9 cellular contexts compared by ENCODE assay signal in the genomic region with DNA sequence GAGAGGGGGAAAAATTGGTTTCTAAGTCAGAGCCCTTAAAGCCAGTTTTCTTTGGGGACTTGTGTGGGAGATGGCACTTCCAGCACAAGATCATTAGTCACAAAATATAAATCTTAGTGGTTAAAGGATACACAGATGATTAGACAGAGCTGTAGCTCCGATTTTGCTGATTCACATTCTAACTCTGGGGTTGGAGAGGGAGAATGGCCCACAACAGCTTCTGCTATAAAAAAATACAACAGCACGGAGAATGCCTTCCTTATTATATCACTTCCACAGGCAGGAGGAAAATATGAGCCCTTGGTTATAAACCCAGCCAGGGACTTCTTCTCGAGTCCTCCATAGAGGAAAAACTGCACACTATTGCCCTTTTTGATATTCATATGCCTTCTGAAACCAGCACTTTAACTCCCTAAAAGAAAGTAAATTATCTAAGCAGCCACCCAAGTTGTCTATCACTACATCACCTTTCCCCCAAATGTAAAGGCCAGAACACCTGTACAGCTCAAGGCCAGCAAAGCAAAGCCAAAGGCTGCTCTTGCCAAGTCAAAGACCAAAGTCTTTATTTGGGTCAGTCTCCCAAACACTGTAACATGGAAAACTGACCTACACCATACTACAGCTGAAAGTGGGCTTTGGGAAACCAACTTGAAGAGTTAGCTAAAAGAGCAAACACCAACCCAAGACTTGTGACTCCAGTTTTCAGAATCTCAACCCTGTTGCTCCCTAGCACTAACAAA. TPM values are rescaled to one million over a fixed set of nuclear protein-coding genes. Genes with fewer than 3 reads are reported as not detected.
DNase-seq lines count a peak whose midpoint lies in the region; ATAC-seq and TF ChIP-seq lines count a peak whose summit lies in the region.
"Had no signal": no experiment of that assay in that cellular context is flagged by ENCODE, and none has a peak within 500 bp of the region (broad histone marks: within the 10 kb centered on the region; RNA-seq: fewer than 3 reads in every experiment).

No MANE protein-coding gene starts in this region.

- no peaks in the 10 kb centered on the region for H3K9me3 Mint-ChIP-seq in chondrocyte (ENCODE audit: low read depth)
- no peaks in the 10 kb centered on the region for H3K9me3 Mint-ChIP-seq in naive thymus-derived CD4-positive, alpha-beta T cell

- DNase-seq in AG20443 (ENCODE audit: low spot score), result peak; percentile 81
- DNase-seq in LHCN-M2 (ENCODE audit: low read depth), result peak; percentile 85
- DNase-seq in chondrocyte (ENCODE audit: low spot score), result no peak
- DNase-seq in naive thymus-derived CD4-positive, alpha-beta T cell, result no peak
- DNase-seq in DMS 273 treated with DMSO at 0.1 percent for 48 hours (lab: John Stamatoyannopoulos, UW), result no peak
- DNase-seq in activated CD4-positive, CD25-positive, alpha-beta regulatory T cell (lab: John Stamatoyannopoulos, UW), result no peak
- DNase-seq in NCI-H1048 (lab: John Stamatoyannopoulos, UW), result no peak

- TF ChIP-seq CTCF in chondrocyte (IDR thresholded peaks at IDR 0.05), result no peak

- H3K9me3 ChIP-seq in naive thymus-derived CD4-positive, alpha-beta T cell (ENCODE audit: control insufficient read depth in 2 of 3, low read length in 3 of 3), result no peaks in the 10 kb centered on the region

- H3K27me3 Mint-ChIP-seq in chondrocyte (ENCODE audit: low read depth), result no peaks in the 10 kb centered on the region
- H3K27me3 Mint-ChIP-seq in naive thymus-derived CD4-positive, alpha-beta T cell, result no peaks in the 10 kb centered on the region

- H3K4me1 ChIP-seq in naive thymus-derived CD4-positive, alpha-beta T cell (ENCODE audit: control insufficient read depth in 2 of 2, insufficient read depth in 2 of 2, low read length in 2 of 2), result peaks cover 5 to 6% of the 10 kb centered on the region in 2 donors

- CTCF ChIA-PET in naive thymus-derived CD4-positive, alpha-beta T cell (lab: Charles Lee), result no interaction called here

- POLR2A ChIA-PET in naive thymus-derived CD4-positive, alpha-beta T cell (lab: Charles Lee), result no interaction called here

- H3K4me3 ChIP-seq in naive thymus-derived CD4-positive, alpha-beta T cell (ENCODE audit: low read length), result no peak overlapping the region

- no peak for ATAC-seq in naive thymus-derived CD4-positive, alpha-beta T cell
- ATAC-seq in GM21423 (IDR thresholded peaks at IDR 0.05; ENCODE audit: unreplicated experiment), result no peak
- ATAC-seq: Panc1 had no signal

- peak overlapping the region; percentile 26 for H3K27ac ChIP-seq in naive thymus-derived CD4-positive, alpha-beta T cell (ENCODE audit: low read depth, low read length)

- no peaks in the 10 kb centered on the region for H3K27me3 ChIP-seq in naive thymus-derived CD4-positive, alpha-beta T cell (ENCODE audit: control insufficient read depth in 2 of 2, insufficient read depth in 2 of 2, low read length in 2 of 2)

- H3K36me3 ChIP-seq in naive thymus-derived CD4-positive, alpha-beta T cell (ENCODE audit: control insufficient read depth in 2 of 3, insufficient read depth in 3 of 3, low read length in 3 of 3), result peaks cover 0 to 31% (median 6%) of the 10 kb centered on the region in 3 experiments

- peak overlapping the region; percentile 96 for H3K27ac Mint-ChIP-seq in chondrocyte (ENCODE audit: unreplicated experiment)
- peak overlapping the region in 5 of 9 donors; percentile 4 to 82 (median 63) for H3K27ac Mint-ChIP-seq in naive thymus-derived CD4-positive, alpha-beta T cell

- no peak overlapping the region for H3K4me3 Mint-ChIP-seq in chondrocyte (ENCODE audit: unreplicated experiment)
- H3K4me3 Mint-ChIP-seq in naive thymus-derived CD4-positive, alpha-beta T cell, result no peak overlapping the region

- intact Hi-C loops in naive thymus-derived CD4-positive, alpha-beta T cell (cut with micrococcal nuclease), result no loop called here

- H3K36me3 Mint-ChIP-seq in chondrocyte (ENCODE audit: low read depth), result peaks cover 15% of the 10 kb centered on the region
- H3K36me3 Mint-ChIP-seq in naive thymus-derived CD4-positive, alpha-beta T cell, result peaks cover 5 to 24% (median 14%) of the 10 kb centered on the region in 5 donors

- H3K4me1 Mint-ChIP-seq in chondrocyte (ENCODE audit: low read depth), result peaks cover 56% of the 10 kb centered on the region
- peaks cover 27 to 52% (median 48%) of the 10 kb centered on the region in 7 donors for H3K4me1 Mint-ChIP-seq in naive thymus-derived CD4-positive, alpha-beta T cell

RNA-seq across cellular contexts. Expression of a gene that starts 10.4 kb away (rescaled TPM):
- total RNA-seq in LHCN-M2 (2014; rRNA removed), result 72.9 and 73.9 TPM in 2 replicates
- polyA plus RNA-seq in LHCN-M2 (2012), result 110 TPM
- 35.1 to 38.7 TPM (median 35.5 TPM) in 3 replicates for total RNA-seq in chondrocyte
- 10 to 100 TPM; 12.6 to 58.3 (median 15.8) TPM for total RNA-seq in naive thymus-derived CD4-positive, alpha-beta T cell
- 10 to 100 TPM; 71.4 to 77.9 TPM for polyA plus RNA-seq in naive thymus-derived CD4-positive, alpha-beta T cell

RNA-seq across cellular contexts. Expression of a gene that starts 10.5 kb away (rescaled TPM):
- total RNA-seq in LHCN-M2 (2014; rRNA removed) (38.2 and 39.0 TPM in 2 replicates), chondrocyte (36.2 to 40.7 TPM (median 40.3 TPM) in 3 replicates)
- 29.7 TPM for polyA plus RNA-seq in LHCN-M2 (2012)
- total RNA-seq in naive thymus-derived CD4-positive, alpha-beta T cell, result 10 to 100 TPM; 16.2 to 21.4 (median 18.1) TPM
- 1 to 10 TPM in 1 of 2 donors, under 1 TPM in 1; 0.18 to 1.7 TPM for polyA plus RNA-seq in naive thymus-derived CD4-positive, alpha-beta T cell

RNA-seq across cellular contexts. Expression of a gene that starts 41.8 kb away (rescaled TPM):
- total RNA-seq in LHCN-M2 (2014; rRNA removed) (0.06 TPM in 1 of 2 replicates, not detected in the other), chondrocyte (0.07 TPM in 1 of 3 replicates, not detected in the others)
- not detected for polyA plus RNA-seq in LHCN-M2 (2012)
- total RNA-seq in naive thymus-derived CD4-positive, alpha-beta T cell, result under 1 TPM in 1 of 5 experiments, not detected in 4; 0.66 TPM
- polyA plus RNA-seq in naive thymus-derived CD4-positive, alpha-beta T cell, result not detected

Comparison
In these comparisons a context has a peak if more than half of its experiments do, and no peak if none do; other contexts are left out.
1. DNase-seq: peak in AG20443 (single experiment) and LHCN-M2 (single experiment); none in chondrocyte (single experiment), naive thymus-derived CD4-positive, alpha-beta T cell (0 of 9), DMS 273 treated with DMSO at 0.1 percent for 48 hours (single experiment), activated CD4-positive, CD25-positive, alpha-beta regulatory T cell (0 of 4) and NCI-H1048 (single experiment).